In the genomic region with DNA sequence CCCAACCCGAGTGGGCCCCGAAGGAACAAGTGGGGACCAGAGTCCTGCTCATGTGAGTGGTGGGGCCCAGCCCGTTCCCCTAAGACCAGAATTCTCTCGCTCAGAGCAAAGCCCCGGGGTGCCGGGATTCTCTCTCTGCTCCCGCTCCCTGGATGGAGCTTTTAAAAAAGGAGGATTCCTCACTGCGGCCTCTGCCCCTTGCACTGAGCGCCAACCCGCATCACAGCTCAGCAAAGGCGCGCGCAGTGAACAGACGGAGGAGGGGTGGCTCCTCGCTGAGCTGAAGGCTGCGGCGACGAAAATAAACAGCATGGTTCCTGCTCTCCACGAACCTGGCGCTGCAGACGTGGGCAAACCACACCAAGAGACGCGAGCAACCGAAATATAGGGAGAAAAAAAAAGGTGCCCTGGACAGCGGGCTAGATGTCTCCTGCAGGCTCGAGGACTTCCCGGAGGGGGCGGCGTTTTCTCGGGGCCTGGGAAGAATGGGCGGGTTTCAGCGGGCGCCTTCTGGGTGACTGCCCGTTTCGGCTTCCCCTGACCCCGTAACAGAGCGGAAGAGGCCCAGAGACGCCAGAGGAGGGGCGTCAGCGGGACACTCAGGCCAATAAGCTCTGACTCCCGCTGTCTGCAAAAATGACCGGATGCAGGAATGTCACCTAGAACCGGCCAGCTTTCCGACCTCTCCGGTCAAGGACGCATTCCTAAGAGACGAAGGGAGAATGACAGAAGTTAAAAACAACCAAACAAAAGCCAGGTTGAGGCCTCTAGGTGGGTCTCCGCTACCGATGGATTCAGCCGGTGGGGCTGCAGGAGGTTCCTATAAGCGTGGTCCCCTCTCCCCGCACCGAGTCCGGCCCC, we compare ENCODE assay signal across 1 cellular context.
TF ChIP-seq lines count a peak whose summit lies in the region.

No MANE protein-coding gene starts in this region.

TF ChIP-seq in K562, 482 proteins besides CTCF, POLR2A, EP300 and RAD21 (continued from another document):
- TF ChIP-seq, protein P1, sequence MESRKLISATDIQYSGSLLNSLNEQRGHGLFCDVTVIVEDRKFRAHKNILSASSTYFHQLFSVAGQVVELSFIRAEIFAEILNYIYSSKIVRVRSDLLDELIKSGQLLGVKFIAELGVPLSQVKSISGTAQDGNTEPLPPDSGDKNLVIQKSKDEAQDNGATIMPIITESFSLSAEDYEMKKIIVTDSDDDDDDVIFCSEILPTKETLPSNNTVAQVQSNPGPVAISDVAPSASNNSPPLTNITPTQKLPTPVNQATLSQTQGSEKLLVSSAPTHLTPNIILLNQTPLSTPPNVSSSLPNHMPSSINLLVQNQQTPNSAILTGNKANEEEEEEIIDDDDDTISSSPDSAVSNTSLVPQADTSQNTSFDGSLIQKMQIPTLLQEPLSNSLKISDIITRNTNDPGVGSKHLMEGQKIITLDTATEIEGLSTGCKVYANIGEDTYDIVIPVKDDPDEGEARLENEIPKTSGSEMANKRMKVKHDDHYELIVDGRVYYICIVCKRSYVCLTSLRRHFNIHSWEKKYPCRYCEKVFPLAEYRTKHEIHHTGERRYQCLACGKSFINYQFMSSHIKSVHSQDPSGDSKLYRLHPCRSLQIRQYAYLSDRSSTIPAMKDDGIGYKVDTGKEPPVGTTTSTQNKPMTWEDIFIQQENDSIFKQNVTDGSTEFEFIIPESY (CRISPR knock-in tag; IDR thresholded peaks at IDR 0.05): peak; percentile 92
- TF ChIP-seq KDM2B (CRISPR knock-in tag; IDR thresholded peaks at IDR 0.05) (no peak), ZFP36 (IDR thresholded peaks at IDR 0.05; ENCODE audit: low read depth, low read length, partially characterized antibody) (peak; percentile 96), GABPA (tag; conservative IDR thresholded peaks at IDR 0.05; ENCODE audit: low read depth) (no peak), RAD51 (IDR thresholded peaks at IDR 0.05; ENCODE audit: borderline replicate concordance, low read depth) (no peak)
